In the genomic region with DNA sequence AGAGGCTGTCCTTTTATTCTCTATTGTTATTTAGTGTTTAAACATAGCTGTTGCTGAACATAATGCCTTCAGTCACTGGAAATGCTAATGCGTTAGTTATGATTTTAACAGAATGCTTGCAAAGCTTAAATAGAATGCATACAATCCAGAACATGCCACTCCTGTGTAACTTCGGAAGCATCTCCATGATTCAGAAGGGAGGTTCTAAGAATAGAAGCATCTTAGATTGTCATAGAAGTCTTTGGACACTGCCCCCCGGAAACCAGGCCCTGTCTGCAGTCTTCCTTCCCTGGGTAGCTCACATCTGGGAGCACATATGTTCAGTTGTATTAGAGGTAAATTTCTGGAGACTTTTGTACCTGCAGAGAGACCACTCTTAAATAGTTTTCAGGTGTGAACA, we compare ENCODE assay signal across 1 cellular context.
TF ChIP-seq lines count a peak whose summit lies in the region.

No MANE protein-coding gene starts in this region.

TF ChIP-seq in IMR-90, 13 proteins besides CTCF, POLR2A, EP300 and RAD21 (continued from another document):
- TF ChIP-seq BHLHE40 (IDR thresholded peaks at IDR 0.05; ENCODE audit: low read depth, low read length), result no peak
- TF ChIP-seq MAZ (IDR thresholded peaks at IDR 0.05; ENCODE audit: borderline replicate concordance, low read depth, low read length), result no peak
- no peak for TF ChIP-seq CHD1 (IDR thresholded peaks at IDR 0.05; ENCODE audit: low read depth, low read length)
- TF ChIP-seq, protein P1, sequence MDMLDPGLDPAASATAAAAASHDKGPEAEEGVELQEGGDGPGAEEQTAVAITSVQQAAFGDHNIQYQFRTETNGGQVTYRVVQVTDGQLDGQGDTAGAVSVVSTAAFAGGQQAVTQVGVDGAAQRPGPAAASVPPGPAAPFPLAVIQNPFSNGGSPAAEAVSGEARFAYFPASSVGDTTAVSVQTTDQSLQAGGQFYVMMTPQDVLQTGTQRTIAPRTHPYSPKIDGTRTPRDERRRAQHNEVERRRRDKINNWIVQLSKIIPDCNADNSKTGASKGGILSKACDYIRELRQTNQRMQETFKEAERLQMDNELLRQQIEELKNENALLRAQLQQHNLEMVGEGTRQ (IDR thresholded peaks at IDR 0.05; ENCODE audit: low read depth, low read length), result no peak
- no peak for TF ChIP-seq FOS (IDR thresholded peaks at IDR 0.05; ENCODE audit: low read depth, low read length)
- TF ChIP-seq RFX5 (IDR thresholded peaks at IDR 0.05; ENCODE audit: low read depth, low read length), result no peak
- TF ChIP-seq, protein P2, sequence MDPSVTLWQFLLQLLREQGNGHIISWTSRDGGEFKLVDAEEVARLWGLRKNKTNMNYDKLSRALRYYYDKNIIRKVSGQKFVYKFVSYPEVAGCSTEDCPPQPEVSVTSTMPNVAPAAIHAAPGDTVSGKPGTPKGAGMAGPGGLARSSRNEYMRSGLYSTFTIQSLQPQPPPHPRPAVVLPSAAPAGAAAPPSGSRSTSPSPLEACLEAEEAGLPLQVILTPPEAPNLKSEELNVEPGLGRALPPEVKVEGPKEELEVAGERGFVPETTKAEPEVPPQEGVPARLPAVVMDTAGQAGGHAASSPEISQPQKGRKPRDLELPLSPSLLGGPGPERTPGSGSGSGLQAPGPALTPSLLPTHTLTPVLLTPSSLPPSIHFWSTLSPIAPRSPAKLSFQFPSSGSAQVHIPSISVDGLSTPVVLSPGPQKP (IDR thresholded peaks at IDR 0.05; ENCODE audit: borderline replicate concordance, low read depth, low read length), result no peak
